Comparison of ENCODE assay signal across 25 cellular contexts in genomic region chr5:1159341-1159675, GRCh38. TPM values are rescaled to one million over a fixed set of nuclear protein-coding genes. Genes with fewer than 3 reads are reported as not detected.
DNase-seq lines count a peak whose midpoint lies in the region; ATAC-seq, FAIRE-seq and TF ChIP-seq lines count a peak whose summit lies in the region.
"Had no signal": no experiment of that assay in that cellular context is flagged by ENCODE, and none has a peak within 500 bp of the region (broad histone marks: within the 10 kb centered on the region; RNA-seq: fewer than 3 reads in every experiment).

No MANE protein-coding gene starts in this region.

- H2BK5ac ChIP-seq in H1 (ENCODE audit: low read depth, low read length), result no peak overlapping the region

- no peak for FAIRE-seq in H1 (lab: Jason Lieb, UNC)
- FAIRE-seq: A549, GM12891, GM18507 had no signal

- TF ChIP-seq RAD21 in H1 (IDR thresholded peaks at IDR 0.05 in 1 of 2, conservative IDR thresholded peaks at IDR 0.05 in 1 of 2; ENCODE audit: low read depth in 2 of 2, low read length in 2 of 2), result no peak

- no peak overlapping the region for H3K9ac ChIP-seq in H1 (replicated peaks in 1 of 4; ENCODE audit: extremely low read depth in 1 of 4, low read depth in 3 of 4, low read length in 3 of 4)
- H3K9ac ChIP-seq: BLaER1 treated with 17β-estradiol and CSF1 and Interleukin-3, amounts not matched to agents 10 nM and 100 nM had no signal

- in situ Hi-C loops in Panc1 (cut with HindIII; ENCODE audit: low pct_unique_long_range_greater_than_20kb, low sequenced_read_pairs), result no loop called here

- no peak overlapping the region for H3K4me2 ChIP-seq in H1 (ENCODE audit: insufficient read depth in 1 of 2, low read depth in 2 of 2, low read length in 2 of 2)
- H3K4me2 ChIP-seq: A549; BLaER1 treated with 17β-estradiol and CSF1 and Interleukin-3, amounts not matched to agents 10 nM and 100 nM had no signal

- H3K9me3 ChIP-seq in heart left ventricle (no peaks in the 10 kb centered on the region), Panc1 (ENCODE audit: control insufficient read depth, insufficient read depth, low read depth, low read length) (no peaks in the 10 kb centered on the region), H1 (ENCODE audit: insufficient read depth in 2 of 2, low read depth in 1 of 2, low read length in 1 of 2) (peaks cover 3 to 10% of the 10 kb centered on the region in 2 experiments; a peak in 2 of 4 replicates)
- H3K9me3 ChIP-seq: A549 had no signal

- no peak overlapping the region for H3K14ac ChIP-seq in H1 (ENCODE audit: insufficient read length)

- no peak overlapping the region; the same call in 1 of the 2 replicates for H2BK20ac ChIP-seq in H1 (ENCODE audit: low read length)

- H3K18ac ChIP-seq in H1 (ENCODE audit: extremely low read depth, low read length), result no peak overlapping the region

- peaks cover 17 to 37% (median 24%) of the 10 kb centered on the region in 9 donors for H3K27me3 ChIP-seq in heart left ventricle
- no peaks in the 10 kb centered on the region for H3K27me3 ChIP-seq in Panc1 (ENCODE audit: control insufficient read depth, insufficient read depth, low read length)
- peaks cover 15 to 30% (median 28%) of the 10 kb centered on the region in 4 experiments for H3K27me3 ChIP-seq in H1 (replicated peaks in 1 of 4; ENCODE audit: control insufficient read depth in 3 of 4, extremely low read depth in 1 of 4, insufficient read depth in 3 of 4, low read length in 3 of 4)

- H4K8ac ChIP-seq in H1 (ENCODE audit: extremely low read depth, insufficient read depth, low read length), result peak overlapping the region; percentile 31; the same call in 1 of the 2 replicates

- no peak overlapping the region for H2AK5ac ChIP-seq in H1 (ENCODE audit: low read depth, low read length)

- H3K56ac ChIP-seq in H1 (replicated peaks; ENCODE audit: insufficient read length, low read depth, low read length), result no peak overlapping the region

- peaks cover 3% of the 10 kb centered on the region; the same call in 1 of the 2 replicates for H3K23me2 ChIP-seq in H1 (ENCODE audit: low read depth, low read length)

- peaks cover 1 to 4% of the 10 kb centered on the region in 2 experiments for H4K20me1 ChIP-seq in H1 (replicated peaks in 1 of 2; ENCODE audit: control insufficient read depth in 1 of 2, insufficient read depth in 2 of 2, low read length in 2 of 2)

- no peak overlapping the region for H3K4me3 ChIP-seq in heart left ventricle
- no peak overlapping the region for H3K4me3 ChIP-seq in Panc1 (ENCODE audit: low read depth in 2 of 2, low read length in 2 of 2)
- no peak overlapping the region for H3K4me3 ChIP-seq in H1 (ENCODE audit: extremely low read depth in 1 of 4, insufficient read depth in 2 of 4, low read depth in 3 of 4, low read length in 4 of 4)
- H3K4me3 ChIP-seq: A549; BLaER1 treated with 17β-estradiol and CSF1 and Interleukin-3, amounts not matched to agents 10 nM and 100 nM had no signal

- no peak overlapping the region for H4K5ac ChIP-seq in H1 (ENCODE audit: insufficient read length, low read depth, low read length)

- POLR2A ChIA-PET in Panc1 (lab: Charles Lee), result no interaction called here
- POLR2A ChIA-PET in H1 (lab: Charles Lee; ENCODE audit: partially characterized antibody), result no interaction called here

- H3K4ac ChIP-seq in H1 (replicated peaks; ENCODE audit: insufficient read length, low read depth, low read length), result no peak overlapping the region

- intact Hi-C loops in left cardiac atrium (cut with DNase I) (no loop called here), heart left ventricle (cut with DNase I) (no loop called here), Panc1 (cut with micrococcal nuclease; ENCODE audit: unreplicated experiment) (no loop called here)

- no peak overlapping the region for H2BK15ac ChIP-seq in H1 (ENCODE audit: low read length)

- no peak for TF ChIP-seq POLR2A in heart left ventricle (IDR thresholded peaks at IDR 0.05)
- TF ChIP-seq POLR2A in H1 (IDR thresholded peaks at IDR 0.05; ENCODE audit: control extremely low read depth in 1 of 2, low read depth in 2 of 2, low read length in 2 of 2), result no peak

- 83 to 87% (median 84%) methylated on average over 11 of the region's 11 CpGs for WGBS in heart left ventricle, 4 donors
- 90% methylated on average over 11 of the region's 11 CpGs; no CpG with 5 or more reads in 1 of the 2 experiments for WGBS in H1 (ENCODE audit: extremely low coverage in 1 of 2, insufficient coverage in 1 of 2, insufficient read length in 1 of 2, insufficient replicate concordance in 2 of 2, low coverage in 1 of 2, low lambda C conversion rate in 2 of 2, missing lambda C conversion rate in 1 of 2), 2 experiments

- H3K79me1 ChIP-seq in H1 (ENCODE audit: low read depth, low read length), result no peaks in the 10 kb centered on the region

- no peak overlapping the region for H3K27ac ChIP-seq in heart left ventricle
- H3K27ac ChIP-seq in Panc1 (ENCODE audit: low read length), result peak overlapping the region; percentile 62
- H3K27ac ChIP-seq in H1 (ENCODE audit: low read depth, low read length), result no peak overlapping the region
- H3K27ac ChIP-seq: A549; BLaER1 treated with 17β-estradiol and CSF1 and Interleukin-3, amounts not matched to agents 10 nM and 100 nM had no signal

- ATAC-seq in left cardiac atrium (no peak), heart left ventricle (no peak), Panc1 (no peak), HG03025 (IDR thresholded peaks at IDR 0.05; ENCODE audit: low FRiP score, unreplicated experiment) (no peak)
- ATAC-seq: A549 had no signal

- peak; percentile 13 for DNase-seq in left cardiac atrium
- no peak for DNase-seq in heart left ventricle
- no peak for DNase-seq in Panc1 (ENCODE audit: low read depth, low spot score)
- no peak for DNase-seq in H1 (ENCODE audit: low read depth in 1 of 2, low spot score in 2 of 2)
- no peak for DNase-seq in activated CD4-positive, alpha-beta T cell treated with anti-CD3 and anti-CD28 coated beads for 48 hours
- no peak for DNase-seq in D341Med (ENCODE audit: low spot score)
- DNase-seq: 8988T; ACHN; AML-193; BE2C; CD4-positive, alpha-beta T cell; DMS53; DMS79 treated with DMSO at 0.1 percent for 48 hours; GF-D8; GOT3; H7; HCEC 1CT had no signal

- H3K4me1 ChIP-seq in heart left ventricle (peaks cover 0 to 28% (median 5%) of the 10 kb centered on the region in 12 donors), Panc1 (ENCODE audit: control insufficient read depth, insufficient read depth, low read length) (peaks cover 50% of the 10 kb centered on the region), H1 (replicated peaks in 1 of 4; ENCODE audit: control insufficient read depth in 3 of 4, insufficient read depth in 4 of 4, low read length in 3 of 4) (peaks cover 0 to 3% (median 0%) of the 10 kb centered on the region in 4 experiments; a peak in 2 of 7 replicates)
- H3K4me1 ChIP-seq: BE2C had no signal

- no peak for TF ChIP-seq EP300 in H1 (IDR thresholded peaks at IDR 0.05; ENCODE audit: borderline replicate concordance in 1 of 2, low read depth in 2 of 2, low read length in 2 of 2)

- H3K36me3 ChIP-seq in heart left ventricle (no peaks in the 10 kb centered on the region), Panc1 (ENCODE audit: control insufficient read depth, insufficient read depth, low read length) (no peaks in the 10 kb centered on the region), H1 (ENCODE audit: control insufficient read depth in 2 of 4, insufficient read depth in 4 of 4, low read length in 3 of 4) (no peaks in the 10 kb centered on the region)
- H3K36me3 ChIP-seq: BE2C; BLaER1 treated with 17β-estradiol and CSF1 and Interleukin-3, amounts not matched to agents 10 nM and 100 nM had no signal

- H2BK120ac ChIP-seq in H1 (replicated peaks; ENCODE audit: low read depth, low read length), result no peak overlapping the region

- H3K23ac ChIP-seq in H1 (ENCODE audit: insufficient read length), result no peak overlapping the region

- CTCF ChIA-PET in Panc1 (lab: Charles Lee) (no interaction called here), H1 (lab: Charles Lee; ENCODE audit: partially characterized antibody) (interaction anchor here (0.5 to 1.0 kb wide), 2 partner anchors 10 to 16 kb away, joined by 3 to 4 read pairs; no protein-coding TSS in a partner anchor)

- no peak for TF ChIP-seq CTCF in heart left ventricle (IDR thresholded peaks at IDR 0.05)
- no peak for TF ChIP-seq CTCF in Panc1 (IDR thresholded peaks at IDR 0.05)
- no peak for TF ChIP-seq CTCF in H1 (IDR thresholded peaks at IDR 0.05; ENCODE audit: control extremely low read depth in 1 of 3, insufficient read depth in 1 of 3, low read depth in 1 of 3, low read length in 3 of 3)

- H2BK12ac ChIP-seq in H1 (ENCODE audit: low read depth, low read length), result no peak overlapping the region

- BruUV-seq in Panc1 (replicated peaks; lab: Mats Ljungman, UMichigan), result no TSS peak

- H2AFZ ChIP-seq in H1 (ENCODE audit: low read length), result no peak overlapping the region

- H3K79me2 ChIP-seq in H1 (ENCODE audit: control insufficient read depth in 1 of 2, insufficient read depth in 2 of 2, low read length in 2 of 2), result no peaks in the 10 kb centered on the region

- H4K91ac ChIP-seq in H1 (replicated peaks; ENCODE audit: insufficient read length, low read length), result no peak overlapping the region

RNA-seq across cellular contexts. Expression of gene SLC6A19, which starts 42.1 kb away (rescaled TPM):
- not detected for total RNA-seq in left cardiac atrium
- not detected for total RNA-seq in heart left ventricle
- polyA plus RNA-seq in heart left ventricle, result not detected
- total RNA-seq in Panc1 (2021; ENCODE audit: unreplicated experiment), result 0.23 TPM
- 0.44 TPM for polyA plus RNA-seq in Panc1 (2012; ENCODE audit: insufficient read length)
- not detected in 2 replicates for total RNA-seq in H1 (2021; fragmentation: NEBNext Ultra II Directional; extraction: Animal tissue kit (Norgen Biotek cat#: 25700))
- 0.02 and 0.03 TPM in 2 replicates for polyA plus RNA-seq in H1 (2011; rRNA removed)
- 0.03 TPM for polyA plus RNA-seq in H1 (2011; cell fraction: cytosol; rRNA removed)
- polyA plus RNA-seq in H1 (2011; cell fraction: nucleus; rRNA removed), result 0.06 TPM
- 0.05 TPM in 1 of 4 replicates, not detected in the others for polyA plus RNA-seq in H1 (2012, experiment 1 of 2)
- 0.03 TPM for polyA plus RNA-seq in H1 (2012, experiment 2 of 2)
- polyA plus RNA-seq in H1 (2013, experiment 1 of 2), result not detected
- polyA plus RNA-seq in H1 (2013, experiment 2 of 2), result 0.02 TPM
- 0.22 TPM in 1 of 2 replicates, not detected in the other for polyA minus RNA-seq in H1 (2011; rRNA and poly(A)+ RNA removed)
- not detected for polyA minus RNA-seq in H1 (2011; cell fraction: cytosol; rRNA and poly(A)+ RNA removed)
- not detected for polyA minus RNA-seq in H1 (2011; cell fraction: nucleus; rRNA and poly(A)+ RNA removed)
- total RNA-seq: CD4-positive, alpha-beta T cell; CD8-positive, alpha-beta memory T cell; Daoy had no signal
- polyA plus RNA-seq: CD14-positive monocyte; CD8-positive, alpha-beta memory T cell had no signal

RNA-seq across cellular contexts. Expression of gene SLC12A7, which starts 47.4 kb away (rescaled TPM):
- total RNA-seq in left cardiac atrium (10 to 100 TPM; 53.7 to 54.1 TPM), heart left ventricle (100 to 1,000 TPM in 7 of 9 donors, 10 to 100 TPM in 2; 77.0 to 159 (median 132) TPM), Panc1 (2021; ENCODE audit: unreplicated experiment) (297 TPM)
- polyA plus RNA-seq in heart left ventricle (10 to 100 TPM; 66.3 to 74.5 TPM), H1 (2011; rRNA removed) (23.5 and 37.5 TPM in 2 replicates)
- 468 TPM for polyA plus RNA-seq in Panc1 (2012; ENCODE audit: insufficient read length)
- total RNA-seq in H1 (2021; fragmentation: NEBNext Ultra II Directional; extraction: Animal tissue kit (Norgen Biotek cat#: 25700)), result 38.6 and 39.7 TPM in 2 replicates
- polyA plus RNA-seq in H1 (2011; cell fraction: cytosol; rRNA removed), result 26.4 TPM
- 181 TPM for polyA plus RNA-seq in H1 (2011; cell fraction: nucleus; rRNA removed)
- polyA plus RNA-seq in H1 (2012, experiment 1 of 2), result 27.4 to 47.0 TPM (median 38.9 TPM) in 4 replicates
- 19.5 TPM for polyA plus RNA-seq in H1 (2012, experiment 2 of 2)
- 27.2 TPM for polyA plus RNA-seq in H1 (2013, experiment 1 of 2)
- 24.9 TPM for polyA plus RNA-seq in H1 (2013, experiment 2 of 2)
- polyA minus RNA-seq in H1 (2011; rRNA and poly(A)+ RNA removed), result 23.8 and 28.1 TPM in 2 replicates
- 33.8 TPM for polyA minus RNA-seq in H1 (2011; cell fraction: cytosol; rRNA and poly(A)+ RNA removed)
- polyA minus RNA-seq in H1 (2011; cell fraction: nucleus; rRNA and poly(A)+ RNA removed), result 44.5 TPM
